In genomic region chr12:15216036-15216889, GRCh38 we compare ENCODE assay signal across 28 cellular contexts. TPM values are rescaled to one million over a fixed set of nuclear protein-coding genes. Genes with fewer than 3 reads are reported as not detected.
DNase-seq lines count a peak whose midpoint lies in the region; ATAC-seq and TF ChIP-seq lines count a peak whose summit lies in the region.
"Had no signal": no experiment of that assay in that cellular context is flagged by ENCODE, and none has a peak within 500 bp of the region (broad histone marks: within the 10 kb centered on the region; RNA-seq: fewer than 3 reads in every experiment).

No MANE protein-coding gene starts in this region.

- TF ChIP-seq CTCF in VCaP (conservative IDR thresholded peaks at IDR 0.05), result no peak
- no peak for TF ChIP-seq CTCF in left lung (IDR thresholded peaks at IDR 0.05)
- TF ChIP-seq CTCF in gastrocnemius medialis (IDR thresholded peaks at IDR 0.05 in 4 of 5, conservative IDR thresholded peaks at IDR 0.05 in 1 of 5), result no peak

- POLR2A ChIA-PET in activated CD8-positive, alpha-beta T cell treated with anti-CD3 and anti-CD28 coated beads, Interleukin-2, amount 10 ng/mL, durations not matched to agents 7 days and 5 days (lab: Charles Lee), result no interaction called here

- H3K27ac Mint-ChIP-seq in activated CD8-positive, alpha-beta T cell treated with anti-CD3 and anti-CD28 coated beads, Interleukin-2, amount 10 ng/mL, durations not matched to agents 7 days and 5 days, result no peak overlapping the region
- H3K27ac Mint-ChIP-seq: GM23338 had no signal

- H3K27me3 ChIP-seq in left lung, result peaks cover 0 to 14% of the 10 kb centered on the region in 2 donors
- H3K27me3 ChIP-seq in gastrocnemius medialis, result no peaks in the 10 kb centered on the region
- H3K27me3 ChIP-seq: BLaER1, cardiac muscle cell, Peyer's patch, vagina had no signal

- intact Hi-C loops in left lung (cut with DNase I), result no loop called here
- intact Hi-C loops in gastrocnemius medialis (cut with DNase I; ENCODE audit: low total_unique reads), result loop anchor here (5.0 kb wide), 1 partner anchor 49 kb away; no protein-coding TSS in a partner anchor

- no peaks in the 10 kb centered on the region for H3K36me3 Mint-ChIP-seq in activated CD8-positive, alpha-beta T cell treated with anti-CD3 and anti-CD28 coated beads, Interleukin-2, amount 10 ng/mL, durations not matched to agents 7 days and 5 days (ENCODE audit: low read depth)

- H3K27ac ChIP-seq in VCaP (peak overlapping the region; percentile 59), left lung (no peak overlapping the region), gastrocnemius medialis (peak overlapping the region; percentile 10 to 47 (median 18))
- H3K27ac ChIP-seq: BLaER1, cardiac muscle cell, lower lobe of right lung, Peyer's patch, SK-N-MC, vagina had no signal

- no peaks in the 10 kb centered on the region for H3K9me3 Mint-ChIP-seq in activated CD8-positive, alpha-beta T cell treated with anti-CD3 and anti-CD28 coated beads, Interleukin-2, amount 10 ng/mL, durations not matched to agents 7 days and 5 days (ENCODE audit: insufficient read depth)
- H3K9me3 Mint-ChIP-seq: GM23338 had no signal

- peaks cover 32% of the 10 kb centered on the region for H3K27me3 Mint-ChIP-seq in activated CD8-positive, alpha-beta T cell treated with anti-CD3 and anti-CD28 coated beads, Interleukin-2, amount 10 ng/mL, durations not matched to agents 7 days and 5 days (ENCODE audit: low read depth)

- DNase-seq in EH (ENCODE audit: low read depth) (peak; percentile 1), left lung (no peak), gastrocnemius medialis (no peak), NCI-H510A (lab: John Stamatoyannopoulos, UW) (no peak), activated gamma-delta T cell treated with Interleukin-2 at 50 U/mL for 16 hours (no peak)
- DNase-seq in activated CD8-positive, alpha-beta T cell treated with anti-CD3 and anti-CD28 coated beads, Interleukin-2, amount 10 ng/mL, durations not matched to agents 7 days and 5 days, result no peak
- DNase-seq in stimulated activated CD8-positive, alpha-beta memory T cell treated with anti-CD3 and anti-CD28 coated beads, Interleukin-4, amount 100 ng/mL, for 48 hours, result no peak
- DNase-seq: ACHN; activated gamma-delta T cell; amniotic stem cell; COR-L47; dermis blood vessel endothelial cell; hippocampal formation; lower lobe of right lung; NCI-H1105; NCI-H2081; NCI-H446; NK-92 treated with Interleukin-12 subunit alpha and Interleukin-12 subunit beta, amount 100 ng/mL, for 24 hours; Peyer's patch; right cardiac atrium; T-helper 2 cell had no signal

- H3K4me3 ChIP-seq in left lung, result no peak overlapping the region
- H3K4me3 ChIP-seq in gastrocnemius medialis, result no peak overlapping the region
- H3K4me3 ChIP-seq: BLaER1, cardiac muscle cell, GM23338, lower lobe of right lung, Peyer's patch, SK-N-MC, vagina had no signal

- peaks cover 0 to 12% of the 10 kb centered on the region in 2 donors for H3K4me1 ChIP-seq in left lung
- H3K4me1 ChIP-seq in gastrocnemius medialis, result peaks cover 0 to 5% of the 10 kb centered on the region in 2 donors
- H3K4me1 ChIP-seq: BLaER1, Peyer's patch had no signal

- ATAC-seq in left lung (peak; percentile 24), gastrocnemius medialis (no peak)
- ATAC-seq in activated CD8-positive, alpha-beta T cell treated with anti-CD3 and anti-CD28 coated beads, Interleukin-2, amount 10 ng/mL, durations not matched to agents 7 days and 5 days, result no peak
- ATAC-seq: GM23338 had no signal

- no peak overlapping the region for H3K4me3 Mint-ChIP-seq in activated CD8-positive, alpha-beta T cell treated with anti-CD3 and anti-CD28 coated beads, Interleukin-2, amount 10 ng/mL, durations not matched to agents 7 days and 5 days
- H3K4me3 Mint-ChIP-seq: GM23338 had no signal

- CTCF ChIA-PET in activated CD8-positive, alpha-beta T cell treated with anti-CD3 and anti-CD28 coated beads, Interleukin-2, amount 10 ng/mL, durations not matched to agents 7 days and 5 days (lab: Charles Lee), result interaction anchor here (0.7 kb wide), 1 partner anchor 11 kb away, joined by 3 read pairs; no protein-coding TSS in a partner anchor

- no peaks in the 10 kb centered on the region for H3K9me3 ChIP-seq in left lung
- H3K9me3 ChIP-seq in gastrocnemius medialis, result no peaks in the 10 kb centered on the region
- H3K9me3 ChIP-seq: BLaER1, lower lobe of right lung, Peyer's patch, vagina had no signal

- H3K36me3 ChIP-seq in left lung (no peaks in the 10 kb centered on the region), gastrocnemius medialis (no peaks in the 10 kb centered on the region)
- H3K36me3 ChIP-seq: BLaER1, cardiac muscle cell, lower lobe of right lung, Peyer's patch, vagina had no signal

- in situ Hi-C loops in gastrocnemius medialis (cut with MboI; ENCODE audit: low sequenced_read_pairs in 4 of 4), result no loop called here

- peaks cover 5% of the 10 kb centered on the region for H3K4me1 Mint-ChIP-seq in activated CD8-positive, alpha-beta T cell treated with anti-CD3 and anti-CD28 coated beads, Interleukin-2, amount 10 ng/mL, durations not matched to agents 7 days and 5 days (ENCODE audit: low read depth)

- no peak for TF ChIP-seq POLR2A in gastrocnemius medialis (IDR thresholded peaks at IDR 0.05)

RNA-seq across cellular contexts. Expression of gene RERG, which starts 5.0 kb away (rescaled TPM):
- total RNA-seq in left lung, result 10 to 100 TPM; 11.5 to 12.4 TPM
- total RNA-seq in gastrocnemius medialis, result 1 to 10 TPM; 4.3 to 6.5 (median 5.8) TPM
- not detected for total RNA-seq in activated CD8-positive, alpha-beta T cell treated with anti-CD3 and anti-CD28 coated beads, Interleukin-2, amount 10 ng/mL, durations not matched to agents 7 days and 5 days
- total RNA-seq: endothelial cell of umbilical vein had no signal

Comparison
In these comparisons a context has a peak if more than half of its experiments do, and no peak if none do; other contexts are left out.
1. H3K27ac ChIP-seq: peak in VCaP (single experiment) and gastrocnemius medialis (4 of 4); none in left lung (0 of 2).
2. RNA of gene RERG, which starts 5.0 kb away (total RNA-seq): 11.5 to 12.4 TPM in left lung and 4.3 to 6.5 TPM in gastrocnemius medialis; not detected in activated CD8-positive, alpha-beta T cell treated with anti-CD3 and anti-CD28 coated beads, Interleukin-2, amount 10 ng/mL, durations not matched to agents 7 days and 5 days; every median in the first group is over 4 times any median in the second.